17 cellular contexts compared by ENCODE assay signal in the genomic region with DNA sequence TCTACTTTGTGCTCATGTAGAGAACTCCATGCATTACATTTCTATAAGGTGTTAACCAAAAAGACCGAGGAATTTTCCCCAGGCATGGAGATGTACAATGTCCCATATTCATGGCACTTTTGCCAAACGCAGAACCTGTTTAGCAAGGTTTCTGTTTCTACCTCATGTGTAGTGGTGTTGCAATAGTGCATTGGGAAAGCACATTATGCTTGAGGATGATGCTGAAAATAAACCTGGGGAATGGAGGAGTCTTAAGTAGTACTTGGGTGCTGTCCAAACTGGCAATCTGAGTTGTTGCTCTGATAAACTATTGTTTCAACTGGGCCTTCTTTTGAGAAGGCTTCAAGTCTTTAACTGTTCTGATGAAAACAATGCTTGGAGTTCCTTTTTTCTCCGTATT. TPM values are rescaled to one million over a fixed set of nuclear protein-coding genes. Genes with fewer than 3 reads are reported as not detected.
DNase-seq lines count a peak whose midpoint lies in the region; ATAC-seq and TF ChIP-seq lines count a peak whose summit lies in the region.
"Had no signal": no experiment of that assay in that cellular context is flagged by ENCODE, and none has a peak within 500 bp of the region (broad histone marks: within the 10 kb centered on the region; RNA-seq: fewer than 3 reads in every experiment).

No MANE protein-coding gene starts in this region.

- no peak overlapping the region for H3K4me2 ChIP-seq in SK-N-SH

- H3K79me2 ChIP-seq in SK-N-SH (ENCODE audit: insufficient read depth), result no peaks in the 10 kb centered on the region
- H3K79me2 ChIP-seq: parathyroid adenoma had no signal

- H3K9ac ChIP-seq in SK-N-SH, result no peak overlapping the region
- H3K9ac ChIP-seq: parathyroid adenoma had no signal

- H3K4me1 ChIP-seq in SK-N-SH (ENCODE audit: control insufficient read depth in 1 of 2, insufficient read depth in 2 of 2, low read depth in 1 of 2, low read length in 1 of 2), result peaks cover 1 to 8% of the 10 kb centered on the region in 2 experiments; a peak in 2 of 4 replicates
- no peaks in the 10 kb centered on the region for H3K4me1 ChIP-seq in upper lobe of right lung
- H3K4me1 ChIP-seq: parathyroid adenoma had no signal

- H3K9me3 ChIP-seq in SK-N-SH (no peaks in the 10 kb centered on the region), upper lobe of right lung (no peaks in the 10 kb centered on the region)
- H3K9me3 ChIP-seq: esophagus squamous epithelium had no signal

- TF ChIP-seq CTCF in SK-N-SH (IDR thresholded peaks at IDR 0.05) (no peak), foreskin fibroblast (IDR thresholded peaks at IDR 0.05; ENCODE audit: low read depth, low read length) (no peak), upper lobe of right lung (IDR thresholded peaks at IDR 0.05) (no peak)

- H3F3A ChIP-seq in SK-N-SH (replicated peaks; ENCODE audit: insufficient read depth), result peaks cover 6% of the 10 kb centered on the region

- no peaks in the 10 kb centered on the region for H3K9me2 ChIP-seq in SK-N-SH

- H3K27ac ChIP-seq in SK-N-SH (ENCODE audit: low read depth in 2 of 2, low read length in 1 of 2) (no peak overlapping the region), upper lobe of right lung (no peak overlapping the region)
- H3K27ac ChIP-seq: parathyroid adenoma, SK-N-MC, VCaP had no signal

- no peak overlapping the region for H3K4me3 ChIP-seq in SK-N-SH (ENCODE audit: low read depth in 2 of 2, low read length in 1 of 2)
- H3K4me3 ChIP-seq in foreskin fibroblast (ENCODE audit: low read depth in 1 of 2, low read length in 2 of 2), result no peak overlapping the region
- H3K4me3 ChIP-seq in upper lobe of right lung, result no peak overlapping the region
- H3K4me3 ChIP-seq: esophagus squamous epithelium, SK-N-MC had no signal

- H4K20me1 ChIP-seq in SK-N-SH (ENCODE audit: insufficient read depth), result no peaks in the 10 kb centered on the region

- intact Hi-C loops in upper lobe of right lung (cut with DNase I) (no loop called here), posterior vena cava (cut with DNase I) (no loop called here)

- H3K27me3 ChIP-seq in SK-N-SH (ENCODE audit: insufficient read depth) (no peaks in the 10 kb centered on the region), upper lobe of right lung (no peaks in the 10 kb centered on the region)
- H3K27me3 ChIP-seq: esophagus squamous epithelium had no signal

- H3K36me3 ChIP-seq in SK-N-SH (replicated peaks in 1 of 2; ENCODE audit: control insufficient read depth in 1 of 2, insufficient read depth in 2 of 2, low read length in 1 of 2) (no peaks in the 10 kb centered on the region), upper lobe of right lung (no peaks in the 10 kb centered on the region)
- H3K36me3 ChIP-seq: esophagus squamous epithelium had no signal

- no peak overlapping the region for H2AFZ ChIP-seq in SK-N-SH (ENCODE audit: low read depth)
- H2AFZ ChIP-seq: parathyroid adenoma had no signal

- POLR2A ChIA-PET in SK-N-SH (lab: Yijun Ruan, JAX), result no interaction called here

- ATAC-seq in SK-N-SH treated with all-trans-retinoic acid at 6 μM for 48 hours (no peak), upper lobe of right lung (peak; percentile 88), left lobe of liver (no peak)

- no peak for TF ChIP-seq EP300 in SK-N-SH (IDR thresholded peaks at IDR 0.05; ENCODE audit: borderline replicate concordance in 1 of 2, low read depth in 1 of 2, low read length in 1 of 2)

- CTCF ChIA-PET in SK-N-SH (lab: Yijun Ruan, JAX), result no interaction called here

- 69% methylated on average over 3 of the region's 3 CpGs for WGBS in SK-N-SH (ENCODE audit: low lambda C conversion rate)

- DNase-seq in SK-N-SH, result no peak
- peak; percentile 1 for DNase-seq in astrocyte of the hippocampus (ENCODE audit: low read depth, low spot score)
- peak; percentile 83 to 87 for DNase-seq in foreskin fibroblast
- DNase-seq in upper lobe of right lung, result no peak
- no peak for DNase-seq in HuH-7 (ENCODE audit: low spot score)
- no peak for DNase-seq in left lobe of liver (ENCODE audit: low spot score)
- no peak for DNase-seq in posterior vena cava (ENCODE audit: low spot score)
- DNase-seq: activated naive CD4-positive, alpha-beta T cell treated with anti-CD3 and anti-CD28 coated beads, Interleukin-2, amount 10 ng/mL, durations not matched to agents 7 days and 5 days; esophagus squamous epithelium; H7; NCI-H82; stimulated activated CD4-positive, alpha-beta T cell treated with anti-CD3 and anti-CD28 coated beads, Interleukin-1b, Interleukin-23, amount 100 ng/mL, for 48 hours had no signal

- TF ChIP-seq RAD21 in SK-N-SH (IDR thresholded peaks at IDR 0.05; ENCODE audit: low read length), result no peak

TF ChIP-seq in SK-N-SH treated with all-trans-retinoic acid at 6 μM for 48 hours, 23 proteins besides CTCF, POLR2A, EP300 and RAD21:
- peak; percentile 32; the same call in 1 of the 2 replicates for TF ChIP-seq ISL1 (CRISPR knock-in tag; IDR thresholded peaks at IDR 0.05)
- TF ChIP-seq ESRRG (CRISPR knock-in tag; IDR thresholded peaks at IDR 0.05), result no peak

TF ChIP-seq in SK-N-SH, 30 proteins besides CTCF, POLR2A, EP300 and RAD21:
- TF ChIP-seq YY1 (IDR thresholded peaks at IDR 0.05; ENCODE audit: low read depth) (no peak), RCOR1 (IDR thresholded peaks at IDR 0.05; ENCODE audit: low read length) (no peak), EZH2phosphoT487 (IDR thresholded peaks at IDR 0.05; ENCODE audit: borderline replicate concordance, low read depth) (no peak), JUND (IDR thresholded peaks at IDR 0.05) (no peak), USF1 (IDR thresholded peaks at IDR 0.05; ENCODE audit: borderline replicate concordance, low read depth) (no peak), NFIC (IDR thresholded peaks at IDR 0.05; ENCODE audit: borderline replicate concordance) (no peak), SIN3A (IDR thresholded peaks at IDR 0.05; ENCODE audit: borderline replicate concordance, low read depth, low read length) (no peak), TEAD4 (IDR thresholded peaks at IDR 0.05; ENCODE audit: borderline replicate concordance, insufficient read depth) (no peak)
- TF ChIP-seq, protein P1, sequence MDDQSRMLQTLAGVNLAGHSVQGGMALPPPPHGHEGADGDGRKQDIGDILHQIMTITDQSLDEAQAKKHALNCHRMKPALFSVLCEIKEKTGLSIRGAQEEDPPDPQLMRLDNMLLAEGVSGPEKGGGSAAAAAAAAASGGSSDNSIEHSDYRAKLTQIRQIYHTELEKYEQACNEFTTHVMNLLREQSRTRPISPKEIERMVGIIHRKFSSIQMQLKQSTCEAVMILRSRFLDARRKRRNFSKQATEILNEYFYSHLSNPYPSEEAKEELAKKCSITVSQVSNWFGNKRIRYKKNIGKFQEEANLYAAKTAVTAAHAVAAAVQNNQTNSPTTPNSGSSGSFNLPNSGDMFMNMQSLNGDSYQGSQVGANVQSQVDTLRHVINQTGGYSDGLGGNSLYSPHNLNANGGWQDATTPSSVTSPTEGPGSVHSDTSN (IDR thresholded peaks at IDR 0.05), result no peak
TF ChIP-seq in SK-N-SH: peak in this region for 0.

RNA-seq across cellular contexts. Expression of gene MUC15, which starts 11.5 kb away (rescaled TPM):
- polyA plus RNA-seq in SK-N-SH (2012; rRNA removed), result not detected in 2 replicates
- not detected in 2 replicates for polyA plus RNA-seq in SK-N-SH (2012; cell fraction: cytosol; rRNA removed)
- not detected in 2 replicates for polyA plus RNA-seq in SK-N-SH (2012; cell fraction: nucleus; rRNA removed)
- total RNA-seq in upper lobe of right lung, result 10.5 TPM
- not detected for total RNA-seq in left lobe of liver
- total RNA-seq in posterior vena cava, result not detected
- total RNA-seq: chondrocyte, H7 had no signal

Comparison
In these comparisons a context has a peak if more than half of its experiments do, and no peak if none do; other contexts are left out.
1. DNase-seq: peak in astrocyte of the hippocampus (single experiment) and foreskin fibroblast (2 of 2); none in SK-N-SH (single experiment), upper lobe of right lung (single experiment), HuH-7 (single experiment), left lobe of liver (single experiment) and posterior vena cava (single experiment).
2. RNA of gene MUC15, which starts 11.5 kb away (total RNA-seq): 10.5 TPM in upper lobe of right lung (single experiment); not detected in left lobe of liver (single experiment) and not detected in posterior vena cava; every median in the first group is over 10 times any median in the second.